9 cellular contexts compared by ENCODE assay signal in the genomic region with DNA sequence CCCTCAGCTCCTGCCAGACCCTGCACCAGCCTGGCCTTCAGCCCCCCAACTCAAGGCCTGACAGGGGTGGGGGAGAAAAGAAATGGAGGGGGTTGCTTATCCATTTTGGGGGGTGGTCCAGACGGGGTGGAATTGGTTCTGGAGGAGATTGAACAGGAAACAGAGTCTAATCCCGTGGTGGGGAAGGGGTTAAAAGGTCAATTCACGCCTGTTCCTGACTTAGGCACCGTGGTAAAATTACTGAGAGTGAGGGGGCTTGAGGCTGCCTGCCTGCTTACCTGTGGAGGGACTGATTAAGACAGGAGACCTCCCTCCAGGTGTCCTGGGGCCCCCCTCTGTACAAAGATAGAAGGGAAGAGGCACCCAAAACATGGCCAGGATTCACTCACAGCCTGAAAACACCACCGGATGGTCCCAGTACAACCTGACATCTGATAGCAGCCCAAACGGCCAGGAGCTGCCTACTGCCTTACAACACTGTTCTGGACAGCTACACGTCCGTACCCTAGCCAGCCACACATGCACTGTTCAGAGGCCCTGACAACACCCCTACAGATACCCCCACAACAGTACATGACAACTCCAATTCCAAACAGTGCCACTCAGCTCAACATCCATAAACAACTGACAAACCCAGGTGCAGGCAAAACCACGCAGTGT. TPM values are rescaled to one million over a fixed set of nuclear protein-coding genes. Genes with fewer than 3 reads are reported as not detected.
DNase-seq lines count a peak whose midpoint lies in the region; ATAC-seq and TF ChIP-seq lines count a peak whose summit lies in the region.
"Had no signal": no experiment of that assay in that cellular context is flagged by ENCODE, and none has a peak within 500 bp of the region (broad histone marks: within the 10 kb centered on the region; RNA-seq: fewer than 3 reads in every experiment).

No MANE protein-coding gene starts in this region.

- CTCF ChIA-PET in GM10248 (lab: Yijun Ruan, JAX) = interaction anchor here (0.9 to 13.5 kb wide), 7 partner anchors 15 to 272 kb away, joined by 3 to 163 read pairs (median 3); no protein-coding TSS in a partner anchor

- H3K4me2 ChIP-seq in osteoblast (ENCODE audit: insufficient read depth, low read length) = no peak overlapping the region

- H3K9me3 ChIP-seq in testis = no peaks in the 10 kb centered on the region
- no peaks in the 10 kb centered on the region for H3K9me3 ChIP-seq in osteoblast (ENCODE audit: low read depth, low read length)

- no peaks in the 10 kb centered on the region for H3K9me3 Mint-ChIP-seq in IgD-negative memory B cell
- no peaks in the 10 kb centered on the region for H3K9me3 Mint-ChIP-seq in mesothelial cell of epicardium

- H3K4me3 ChIP-seq in choroid plexus epithelial cell (ENCODE audit: low read depth, low read length) (no peak overlapping the region), testis (no peak overlapping the region), osteoblast (ENCODE audit: insufficient read depth, low read length) (no peak overlapping the region)

- H3K36me3 Mint-ChIP-seq in IgD-negative memory B cell (no peaks in the 10 kb centered on the region), mesothelial cell of epicardium (no peaks in the 10 kb centered on the region)

- H2AFZ ChIP-seq in osteoblast (ENCODE audit: low read length) = no peak overlapping the region

- peaks cover 91% of the 10 kb centered on the region for H3K4me1 ChIP-seq in testis
- H3K4me1 ChIP-seq in osteoblast (ENCODE audit: insufficient read depth, low read length) = peaks cover 49% of the 10 kb centered on the region

- no peak for TF ChIP-seq CTCF in choroid plexus epithelial cell (conservative IDR thresholded peaks at IDR 0.05; ENCODE audit: low read depth, low read length)
- TF ChIP-seq CTCF in mesothelial cell of epicardium (IDR thresholded peaks at IDR 0.05; ENCODE audit: unreplicated experiment) = no peak
- TF ChIP-seq CTCF in testis (IDR thresholded peaks at IDR 0.05) = no peak
- no peak for TF ChIP-seq CTCF in GM10248 (IDR thresholded peaks at IDR 0.05; ENCODE audit: control extremely low read depth, extremely low read depth, low read depth, missing control alignments)
- no peak for TF ChIP-seq CTCF in osteoblast (IDR thresholded peaks at IDR 0.05; ENCODE audit: extremely low read depth, low read depth, low read length)

- H3K27ac ChIP-seq in testis (peak overlapping the region; percentile 80 to 92), osteoblast (ENCODE audit: low read depth, low read length) (no peak overlapping the region)

- peak overlapping the region in 2 of 3 donors; percentile 1 to 18 for H3K27ac Mint-ChIP-seq in IgD-negative memory B cell
- peak overlapping the region; percentile 95 for H3K27ac Mint-ChIP-seq in mesothelial cell of epicardium

- POLR2A ChIA-PET in GM10248 (lab: Yijun Ruan, JAX) = no interaction called here

- WGBS in testis, 2 donors = 9 to 18% methylated on average over 6 to 9 of the region's 9 CpGs

- DNase-seq in choroid plexus epithelial cell (ENCODE audit: low read depth) = peak; percentile 45
- DNase-seq in mesothelial cell of epicardium (ENCODE audit: low spot score in 2 of 2, unreplicated experiment in 2 of 2) = no peak
- DNase-seq in testis = no peak
- DNase-seq in NCI-H146 treated with DMSO at 0.1 percent for 48 hours (lab: John Stamatoyannopoulos, UW; ENCODE audit: unreplicated experiment) = no peak
- no peak for DNase-seq in GM10248 (ENCODE audit: extremely low spot score)
- DNase-seq in osteoblast (ENCODE audit: insufficient read length, low spot score, missing footprints) = no peak

- H3K36me3 ChIP-seq in testis (ENCODE audit: low read depth, missing control alignments) (no peaks in the 10 kb centered on the region), osteoblast (ENCODE audit: insufficient read depth, low read length) (no peaks in the 10 kb centered on the region)

- peaks cover 13 to 33% (median 25%) of the 10 kb centered on the region in 3 donors for H3K4me1 Mint-ChIP-seq in IgD-negative memory B cell
- H3K4me1 Mint-ChIP-seq in mesothelial cell of epicardium = peaks cover 72% of the 10 kb centered on the region

- intact Hi-C loops in testis (cut with DNase I; ENCODE audit: low total_unique reads) = no loop called here

- no peak for TF ChIP-seq POLR2A in testis (IDR thresholded peaks at IDR 0.05)

- H3K27me3 ChIP-seq in testis (no peaks in the 10 kb centered on the region), osteoblast (ENCODE audit: insufficient read depth, low read length) (no peaks in the 10 kb centered on the region)

- H3K79me2 ChIP-seq in osteoblast (ENCODE audit: insufficient read depth, low read length) = peaks cover 81% of the 10 kb centered on the region

- no peak for ATAC-seq in GM18867 (IDR thresholded peaks at IDR 0.05; ENCODE audit: unreplicated experiment)
- ATAC-seq: left lobe of liver had no signal

- H4K20me1 ChIP-seq in osteoblast (ENCODE audit: insufficient read depth, low read length) = peaks cover 77% of the 10 kb centered on the region

- H3K4me3 Mint-ChIP-seq in IgD-negative memory B cell (peak overlapping the region in 2 of 4 donors; percentile 21 to 59), mesothelial cell of epicardium (peak overlapping the region; percentile 16)

- H3K27me3 Mint-ChIP-seq in IgD-negative memory B cell (no peaks in the 10 kb centered on the region), mesothelial cell of epicardium (ENCODE audit: low read depth) (no peaks in the 10 kb centered on the region)

RNA-seq across cellular contexts. Expression of a gene that starts 31.8 kb away (rescaled TPM):
- polyA plus RNA-seq in IgD-negative memory B cell (1.1 TPM), testis (ENCODE audit: insufficient read depth, low read depth, low replicate concordance) (32.5 TPM)
- total RNA-seq in mesothelial cell of epicardium (71.4 to 73.5 TPM (median 72.1 TPM) in 3 replicates), testis (10 to 100 TPM; 73.7 to 86.8 TPM), osteoblast (11.2 and 13.3 TPM in 2 replicates)
